Comparison of ENCODE assay signal across 10 cellular contexts in genomic region chr1:156658945-156659574, GRCh38. TPM values are rescaled to one million over a fixed set of nuclear protein-coding genes. Genes with fewer than 3 reads are reported as not detected.
A peak's percentile ranks its signal among the peaks of the same experiment; 100 is the strongest.
DNase-seq lines count a peak whose midpoint lies in the region; ATAC-seq, FAIRE-seq and TF ChIP-seq lines count a peak whose summit lies in the region.
"Had no signal": no experiment of that assay in that cellular context is flagged by ENCODE, and none has a peak within 500 bp of the region (broad histone marks: within the 10 kb centered on the region; RNA-seq: fewer than 3 reads in every experiment).

No MANE protein-coding gene starts in this region.

- H3K4me1 Mint-ChIP-seq in CD8-positive, alpha-beta T cell (ENCODE audit: low read depth) = peaks cover 44% of the 10 kb centered on the region
- H3K4me1 Mint-ChIP-seq in neural progenitor cell = peaks cover 57% of the 10 kb centered on the region

- H3K9me3 Mint-ChIP-seq in CD8-positive, alpha-beta T cell = no peaks in the 10 kb centered on the region
- no peaks in the 10 kb centered on the region for H3K9me3 Mint-ChIP-seq in neural progenitor cell

- peaks cover 31% of the 10 kb centered on the region for H3K27me3 Mint-ChIP-seq in CD8-positive, alpha-beta T cell (ENCODE audit: low read depth)
- H3K27me3 Mint-ChIP-seq in neural progenitor cell (ENCODE audit: insufficient read depth, low read depth) = peaks cover 33% of the 10 kb centered on the region

- CTCF ChIA-PET in CD8-positive, alpha-beta T cell (lab: Charles Lee) = interaction anchor here (0.6 to 6.0 kb wide), 29 partner anchors 9 to 254 kb away, joined by 3 to 100 read pairs (median 4); partner anchors contain the start of genes HAPLN2, ISG20L2, METTL25B and NES
- CTCF ChIA-PET in mammary epithelial cell (lab: Charles Lee; ENCODE audit: low non-redundant PET) = interaction anchor here (0.5 to 0.7 kb wide), 5 partner anchors 19 to 253 kb away, joined by 3 to 4 read pairs (median 4); no protein-coding TSS in a partner anchor

- H3K4ac ChIP-seq in trophoblast cell (ENCODE audit: low read depth, low read length) = no peak overlapping the region

- no peak for ATAC-seq in CD8-positive, alpha-beta T cell
- no peak for ATAC-seq in pancreas

- 87% methylated on average over 10 of the region's 10 CpGs for WGBS in mammary epithelial cell (ENCODE audit: low coverage, missing lambda C conversion rate)
- WGBS in pancreas, 2 donors = 57 to 61% methylated on average over 10 of the region's 10 CpGs
- WGBS in trophoblast cell (ENCODE audit: extremely low coverage, insufficient coverage, insufficient read length) = no CpG with 5 or more reads among the region's 10 CpGs

- no peak for DNase-seq in CD8-positive, alpha-beta T cell
- DNase-seq in mammary epithelial cell (no peak), neural progenitor cell (ENCODE audit: low spot score) (no peak), pancreas (no peak), trophoblast cell (no peak), NCI-H510A (lab: John Stamatoyannopoulos, UW) (no peak), SKM-1 treated with dmso at 0.1 percent for 144 hours (lab: John Stamatoyannopoulos, UW; ENCODE audit: unreplicated experiment) (no peak)

- BruUV-seq in mammary epithelial cell (replicated peaks; lab: Mats Ljungman, UMichigan) = no TSS peak

- no peak overlapping the region for H3K27ac ChIP-seq in CD8-positive, alpha-beta T cell (ENCODE audit: low read depth, low read length)
- no peak overlapping the region for H3K27ac ChIP-seq in KMS-11
- H3K27ac ChIP-seq in mammary epithelial cell (ENCODE audit: insufficient read depth, low read depth, low read length) = no peak overlapping the region
- H3K27ac ChIP-seq in neural progenitor cell = no peak overlapping the region
- H3K27ac ChIP-seq in pancreas = no peak overlapping the region
- H3K27ac ChIP-seq in trophoblast cell (ENCODE audit: low read depth, low read length) = no peak overlapping the region
- H3K27ac ChIP-seq: SJSA1 had no signal

- H3K79me2 ChIP-seq in KMS-11 (ENCODE audit: insufficient read depth, low read depth) (peaks cover 8% of the 10 kb centered on the region; the same call in 1 of the 2 replicates), mammary epithelial cell (ENCODE audit: insufficient read depth, low read length) (peaks cover 10% of the 10 kb centered on the region), neural progenitor cell (ENCODE audit: low read depth) (no peaks in the 10 kb centered on the region), trophoblast cell (ENCODE audit: control insufficient read depth, insufficient read depth, low read length, poor library complexity) (no peaks in the 10 kb centered on the region)

- TF ChIP-seq CTCF in CD8-positive, alpha-beta T cell (IDR thresholded peaks at IDR 0.05) = no peak
- TF ChIP-seq CTCF in KMS-11 (conservative IDR thresholded peaks at IDR 0.05; ENCODE audit: low read depth, low read length) (no peak), mammary epithelial cell (conservative IDR thresholded peaks at IDR 0.05 in 1 of 2, IDR thresholded peaks at IDR 0.05 in 1 of 2; ENCODE audit: extremely low read depth in 1 of 2, insufficient read depth in 1 of 2, low read depth in 1 of 2, low read length in 2 of 2) (no peak), neural progenitor cell (IDR thresholded peaks at IDR 0.05) (no peak), pancreas (IDR thresholded peaks at IDR 0.05) (no peak)

- no peak overlapping the region for H2AFZ ChIP-seq in KMS-11 (ENCODE audit: low read depth)
- H2AFZ ChIP-seq in mammary epithelial cell (ENCODE audit: low read depth, low read length) = no peak overlapping the region
- no peak overlapping the region for H2AFZ ChIP-seq in neural progenitor cell (replicated peaks)
- no peak overlapping the region for H2AFZ ChIP-seq in trophoblast cell (ENCODE audit: insufficient read depth, low read length, poor library complexity)

- H3K4me2 ChIP-seq in KMS-11 = peak overlapping the region; percentile 53
- H3K4me2 ChIP-seq in mammary epithelial cell (ENCODE audit: insufficient read depth, low read depth, low read length) = peak overlapping the region; percentile 65
- no peak overlapping the region for H3K4me2 ChIP-seq in neural progenitor cell
- H3K4me2 ChIP-seq in trophoblast cell (ENCODE audit: low read length) = no peak overlapping the region

- H4K8ac ChIP-seq in trophoblast cell (ENCODE audit: low read depth, low read length) = no peak overlapping the region

- peaks cover 36% of the 10 kb centered on the region for H3K79me1 ChIP-seq in trophoblast cell (ENCODE audit: low read length)

- no peak overlapping the region for H3K23ac ChIP-seq in trophoblast cell (ENCODE audit: low read length)

- no peaks in the 10 kb centered on the region for H3K36me3 Mint-ChIP-seq in CD8-positive, alpha-beta T cell
- H3K36me3 Mint-ChIP-seq in neural progenitor cell = no peaks in the 10 kb centered on the region

- in situ Hi-C loops in mammary epithelial cell (cut with MboI; ENCODE audit: low sequenced_read_pairs in 2 of 2) = no loop called here

- H3K27me3 ChIP-seq in CD8-positive, alpha-beta T cell (ENCODE audit: insufficient read depth, low read length) = peaks cover 17% of the 10 kb centered on the region
- peaks cover 74% of the 10 kb centered on the region for H3K27me3 ChIP-seq in KMS-11 (ENCODE audit: insufficient read depth, low read depth)
- no peaks in the 10 kb centered on the region for H3K27me3 ChIP-seq in mammary epithelial cell (ENCODE audit: insufficient read depth, low read length)
- peaks cover 58% of the 10 kb centered on the region for H3K27me3 ChIP-seq in neural progenitor cell
- H3K27me3 ChIP-seq in pancreas = peaks cover 0 to 6% (median 0%) of the 10 kb centered on the region in 4 donors
- H3K27me3 ChIP-seq in trophoblast cell (ENCODE audit: insufficient read depth, low read length) = peaks cover 10% of the 10 kb centered on the region

- H3K4me3 Mint-ChIP-seq in CD8-positive, alpha-beta T cell = peak overlapping the region; percentile 45
- H3K4me3 Mint-ChIP-seq in neural progenitor cell = peak overlapping the region; percentile 62

- H3F3A ChIP-seq in neural progenitor cell (ENCODE audit: low read depth) = peaks cover 34% of the 10 kb centered on the region

- intact Hi-C loops in CD8-positive, alpha-beta T cell (cut with DNase I, micrococcal nuclease) = loop anchor here in 1 of 2 experiments (5.0 kb wide), 1 partner anchor 202 kb away; no protein-coding TSS in a partner anchor
- intact Hi-C loops in mammary epithelial cell (cut with micrococcal nuclease) (no loop called here), pancreas (cut with DNase I) (loop anchor here in 2 of 3 donors (2.0 to 5.0 kb wide), 2 partner anchors 34 to 37 kb away; no protein-coding TSS in a partner anchor)

- no peak overlapping the region for H2BK12ac ChIP-seq in trophoblast cell (ENCODE audit: low read length)

- POLR2A ChIA-PET in CD8-positive, alpha-beta T cell (lab: Charles Lee) = no interaction called here

- H3K27ac Mint-ChIP-seq in CD8-positive, alpha-beta T cell = no peak overlapping the region
- H3K27ac Mint-ChIP-seq in neural progenitor cell = peak overlapping the region; percentile 92

- no peaks in the 10 kb centered on the region for H3K36me3 ChIP-seq in CD8-positive, alpha-beta T cell (ENCODE audit: insufficient read depth, low read length)
- H3K36me3 ChIP-seq in KMS-11 (ENCODE audit: insufficient read depth) (no peaks in the 10 kb centered on the region), mammary epithelial cell (ENCODE audit: insufficient read depth, low read length) (no peaks in the 10 kb centered on the region), neural progenitor cell (no peaks in the 10 kb centered on the region), pancreas (no peaks in the 10 kb centered on the region), trophoblast cell (ENCODE audit: control insufficient read depth in 1 of 2, insufficient read depth in 2 of 2, low read length in 2 of 2) (no peaks in the 10 kb centered on the region)
- H3K36me3 ChIP-seq: SJSA1 had no signal

- H3K4me3 ChIP-seq in CD8-positive, alpha-beta T cell (ENCODE audit: low read depth, low read length) = no peak overlapping the region
- H3K4me3 ChIP-seq in KMS-11 (IDR thresholded peaks at IDR 0.05; ENCODE audit: insufficient read depth, low read depth, low read length) (no peak overlapping the region), mammary epithelial cell (replicated peaks in 1 of 3; ENCODE audit: insufficient read depth in 1 of 3, low read depth in 2 of 3, low read length in 3 of 3) (peak overlapping the region in 1 of 3 experiments; percentile 21), neural progenitor cell (no peak overlapping the region), pancreas (no peak overlapping the region), trophoblast cell (ENCODE audit: low read depth, low read length) (no peak overlapping the region)
- H3K4me3 ChIP-seq: SJSA1 had no signal

- H4K20me1 ChIP-seq in KMS-11 (ENCODE audit: insufficient read depth) (no peaks in the 10 kb centered on the region), mammary epithelial cell (ENCODE audit: insufficient read depth, low read length) (no peaks in the 10 kb centered on the region), neural progenitor cell (ENCODE audit: low read depth) (peaks cover 24% of the 10 kb centered on the region)

- no peak overlapping the region for H2AK5ac ChIP-seq in trophoblast cell (ENCODE audit: low read length)

- dilution Hi-C loops in mammary epithelial cell (cut with HindIII; ENCODE audit: low sequenced_read_pairs) = no loop called here

- H3K18ac ChIP-seq in trophoblast cell (ENCODE audit: low read length) = no peak overlapping the region

- no peaks in the 10 kb centered on the region for H3K9me3 ChIP-seq in CD8-positive, alpha-beta T cell (ENCODE audit: low read length)
- H3K9me3 ChIP-seq in mammary epithelial cell (replicated peaks; ENCODE audit: insufficient read depth, low read length) (no peaks in the 10 kb centered on the region), neural progenitor cell (ENCODE audit: low read depth) (no peaks in the 10 kb centered on the region), pancreas (no peaks in the 10 kb centered on the region), trophoblast cell (ENCODE audit: insufficient read depth, low read depth, low read length) (no peaks in the 10 kb centered on the region)
- H3K9me3 ChIP-seq: SJSA1 had no signal

- no peak overlapping the region for H2BK120ac ChIP-seq in trophoblast cell (ENCODE audit: insufficient read depth, low read length, poor library complexity)

- no peak overlapping the region for H4K12ac ChIP-seq in trophoblast cell (ENCODE audit: low read depth, low read length)

- no peak overlapping the region for H3K14ac ChIP-seq in trophoblast cell (ENCODE audit: low read length)

- H4K91ac ChIP-seq in trophoblast cell (ENCODE audit: low read depth, low read length) = no peak overlapping the region

- H3K4me1 ChIP-seq in CD8-positive, alpha-beta T cell (ENCODE audit: insufficient read depth, low read length) = peaks cover 44% of the 10 kb centered on the region
- peaks cover 46% of the 10 kb centered on the region for H3K4me1 ChIP-seq in KMS-11 (ENCODE audit: low read depth, poor library complexity, severe bottlenecking)
- H3K4me1 ChIP-seq in mammary epithelial cell (ENCODE audit: insufficient read depth, low read length) = peaks cover 41% of the 10 kb centered on the region
- peaks cover 47% of the 10 kb centered on the region for H3K4me1 ChIP-seq in neural progenitor cell
- peaks cover 5 to 24% (median 10%) of the 10 kb centered on the region in 3 donors for H3K4me1 ChIP-seq in pancreas
- H3K4me1 ChIP-seq in trophoblast cell (ENCODE audit: control insufficient read depth in 1 of 2, insufficient read depth in 2 of 2, low read length in 2 of 2) = peaks cover 35 to 49% of the 10 kb centered on the region in 2 experiments

- H3K9ac ChIP-seq in KMS-11 = no peak overlapping the region; the same call in 1 of the 2 replicates
- no peak overlapping the region for H3K9ac ChIP-seq in mammary epithelial cell (ENCODE audit: insufficient read depth, low read length)
- no peak overlapping the region for H3K9ac ChIP-seq in neural progenitor cell
- no peak overlapping the region for H3K9ac ChIP-seq in trophoblast cell (ENCODE audit: low read length)

- H2BK5ac ChIP-seq in trophoblast cell (ENCODE audit: low read depth, low read length, poor library complexity) = no peak overlapping the region

- FAIRE-seq in pancreas (lab: Jason Lieb, UNC) = no peak

RNA-seq across cellular contexts. Expression of gene BCAN, which starts 17.1 kb away (rescaled TPM):
- not detected for total RNA-seq in CD8-positive, alpha-beta T cell
- total RNA-seq in mammary epithelial cell (not detected), neural progenitor cell (ENCODE audit: low replicate concordance) (0.46 TPM in 1 of 2 replicates, not detected in the other), pancreas (under 1 TPM in 1 of 6 donors, not detected in 5; 0.12 TPM)
- polyA plus RNA-seq in mammary epithelial cell (not detected), pancreas (not detected)
- polyA minus RNA-seq in mammary epithelial cell = not detected
- 2.4 and 3.1 TPM in 2 replicates for polyA plus RNA-seq in trophoblast cell (2013)
- total RNA-seq: mononuclear cell, SJSA1 had no signal

RNA-seq across cellular contexts. Expression of gene NES, which starts 18.1 kb away (rescaled TPM):
- not detected for total RNA-seq in CD8-positive, alpha-beta T cell
- 10 to 100 TPM in 1 of 2 donors, under 1 TPM in 1; 0.07 to 49.0 TPM for total RNA-seq in mammary epithelial cell
- 0.06 TPM for polyA plus RNA-seq in mammary epithelial cell
- not detected for polyA minus RNA-seq in mammary epithelial cell
- total RNA-seq in neural progenitor cell (ENCODE audit: low replicate concordance) = 83.8 and 219 TPM in 2 replicates
- 1 to 10 TPM; 1.1 to 7.6 (median 3.4) TPM for total RNA-seq in pancreas
- 1 to 10 TPM; 3.5 to 7.0 TPM for polyA plus RNA-seq in pancreas
- polyA plus RNA-seq in trophoblast cell (2013) = 71.4 and 71.6 TPM in 2 replicates
- total RNA-seq: mononuclear cell had no signal

RNA-seq across cellular contexts. Expression of gene HAPLN2, which starts 39.8 kb away (rescaled TPM):
- total RNA-seq in CD8-positive, alpha-beta T cell = under 1 TPM; 0.24 to 0.39 TPM
- total RNA-seq in mammary epithelial cell = not detected
- polyA plus RNA-seq in mammary epithelial cell = not detected
- not detected for polyA minus RNA-seq in mammary epithelial cell
- 0.65 TPM in 1 of 2 replicates, not detected in the other for total RNA-seq in neural progenitor cell (ENCODE audit: low replicate concordance)
- not detected for total RNA-seq in pancreas
- under 1 TPM; 0.38 to 0.46 TPM for polyA plus RNA-seq in pancreas
- polyA plus RNA-seq in trophoblast cell (2013) = 0.06 TPM in 1 of 2 replicates, not detected in the other
- total RNA-seq: SJSA1 had no signal

RNA-seq across cellular contexts. Expression of gene CRABP2, which starts 46.3 kb away (rescaled TPM):
- total RNA-seq in CD8-positive, alpha-beta T cell = 1 to 10 TPM; 4.6 to 5.4 TPM
- total RNA-seq in mammary epithelial cell = 10 to 100 TPM in 1 of 2 donors, 1 to 10 TPM in 1; 7.0 to 29.5 TPM
- 6.2 TPM for polyA plus RNA-seq in mammary epithelial cell
- polyA minus RNA-seq in mammary epithelial cell = 1.3 TPM
- total RNA-seq in neural progenitor cell (ENCODE audit: low replicate concordance) = 110 and 156 TPM in 2 replicates
- 1 to 10 TPM in 3 of 6 donors, under 1 TPM in 3; 0.38 to 5.0 (median 1.2) TPM for total RNA-seq in pancreas
- polyA plus RNA-seq in pancreas = 1 to 10 TPM; 3.3 to 4.0 TPM
- 273 TPM in 2 replicates for polyA plus RNA-seq in trophoblast cell (2013)

RNA-seq across cellular contexts. Expression of gene GPATCH4, which starts 57.8 kb away (rescaled TPM):
- 10 to 100 TPM; 46.4 to 46.7 TPM for total RNA-seq in CD8-positive, alpha-beta T cell
- total RNA-seq in mammary epithelial cell (10 to 100 TPM; 16.3 to 49.7 TPM), neural progenitor cell (ENCODE audit: low replicate concordance) (17.2 and 18.6 TPM in 2 replicates), pancreas (10 to 100 TPM in 3 of 6 donors, 1 to 10 TPM in 3; 6.4 to 16.0 (median 11.4) TPM)
- polyA plus RNA-seq in mammary epithelial cell (38.7 TPM), pancreas (10 to 100 TPM; 14.4 to 16.9 TPM)
- polyA minus RNA-seq in mammary epithelial cell = 62.9 TPM
- polyA plus RNA-seq in trophoblast cell (2013) = 16.5 and 16.8 TPM in 2 replicates

Comparison
In these comparisons a context has a peak if more than half of its experiments do, and no peak if none do; other contexts are left out.
1. H3K4me2 ChIP-seq: peak in KMS-11 (single experiment) and mammary epithelial cell (single experiment); none in neural progenitor cell (single experiment) and trophoblast cell (single experiment).